Comparison of ENCODE assay signal across 9 cellular contexts in the genomic region with DNA sequence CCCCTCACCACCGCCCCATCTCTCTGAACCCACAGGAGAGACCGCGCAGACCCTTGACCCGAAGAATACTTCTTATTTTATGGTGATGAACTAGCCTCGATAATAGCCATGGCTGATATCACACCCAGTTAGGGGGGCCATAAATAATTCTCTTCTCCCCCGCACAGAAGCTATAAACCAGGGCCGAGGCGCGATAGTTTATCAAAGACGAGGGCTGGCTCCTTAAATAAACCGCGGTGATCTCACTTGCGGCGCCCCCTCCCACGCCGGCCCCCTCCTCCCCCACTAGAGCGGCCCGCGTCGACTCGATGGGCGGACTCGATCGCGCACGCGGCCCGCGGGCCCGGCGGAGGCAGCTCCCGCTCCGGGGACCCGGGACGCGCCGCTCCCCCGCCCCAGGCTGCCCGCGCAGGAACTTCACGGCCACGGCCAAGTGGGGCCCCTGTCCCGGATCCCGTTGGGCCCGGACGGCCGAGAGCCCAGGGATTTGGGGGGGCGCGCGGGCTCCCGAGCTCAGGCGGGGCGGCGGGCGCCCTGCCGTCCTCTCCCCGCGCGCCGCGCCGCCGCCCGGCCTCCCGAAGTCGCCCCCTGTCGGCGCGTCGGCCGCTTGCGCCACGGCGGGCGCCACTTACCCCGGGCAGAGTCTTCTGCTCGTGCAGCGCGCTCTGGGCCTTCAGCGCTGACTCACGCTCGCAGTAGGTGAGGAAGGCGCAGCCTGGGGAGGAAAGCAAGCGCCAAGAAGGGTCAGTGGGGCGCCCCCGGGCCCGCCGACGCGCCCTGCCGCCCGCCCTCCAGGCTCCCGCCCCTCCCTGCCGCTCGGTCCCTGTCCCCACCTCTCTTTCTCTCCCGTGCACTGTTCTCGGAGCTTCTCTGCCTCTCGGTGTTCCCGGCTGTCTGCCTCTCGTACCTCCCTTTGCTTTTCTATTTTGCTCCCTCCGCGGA.
DNase-seq lines count a peak whose midpoint lies in the region; ATAC-seq and FAIRE-seq lines count a peak whose summit lies in the region.
"Had no signal": no experiment of that assay in that cellular context is flagged by ENCODE, and none has a peak within 500 bp of the region (broad histone marks: within the 10 kb centered on the region; RNA-seq: fewer than 3 reads in every experiment).

No MANE protein-coding gene starts in this region.

- DNase-seq in GM03348 (ENCODE audit: low spot score) = peak; percentile 54
- peak; percentile 56 for DNase-seq in NCI-H1092 (lab: John Stamatoyannopoulos, UW)
- DNase-seq in NCI-H226 = no peak
- no peak for DNase-seq in RCC 7860 (ENCODE audit: low spot score)

- H3K4me3 ChIP-seq in endocrine pancreas (ENCODE audit: control insufficient read depth, insufficient read depth, low read length) (no peak overlapping the region), neuron (ENCODE audit: low read length) (peak overlapping the region; percentile 5)

- peak overlapping the region; percentile 15 for H3K9ac ChIP-seq in endocrine pancreas (ENCODE audit: control insufficient read depth, insufficient read depth, low read length)
- H3K9ac ChIP-seq: KMS-11 had no signal

- FAIRE-seq in RCC 7860 (lab: Jason Lieb, UNC) = no peak

- H3K9me3 ChIP-seq in endocrine pancreas (ENCODE audit: control insufficient read depth, low read length) (no peaks in the 10 kb centered on the region), neuron (ENCODE audit: low read length) (no peaks in the 10 kb centered on the region)

- H3K27me3 ChIP-seq in endocrine pancreas (ENCODE audit: control insufficient read depth, insufficient read depth, low read length) (no peaks in the 10 kb centered on the region), neuron (ENCODE audit: insufficient read depth, low read length) (peaks cover 60% of the 10 kb centered on the region)

- ATAC-seq in HG02938 (IDR thresholded peaks at IDR 0.05; ENCODE audit: unreplicated experiment) (no peak), GM21515 (IDR thresholded peaks at IDR 0.05; ENCODE audit: unreplicated experiment) (no peak)

- H3K4me1 ChIP-seq in endocrine pancreas (ENCODE audit: control insufficient read depth, insufficient read depth, low read length) (no peaks in the 10 kb centered on the region), neuron (ENCODE audit: insufficient read depth, low read length) (peaks cover 10% of the 10 kb centered on the region)

- H3K36me3 ChIP-seq in endocrine pancreas (ENCODE audit: control insufficient read depth, insufficient read depth, low read length) (no peaks in the 10 kb centered on the region), neuron (ENCODE audit: insufficient read depth, low read length) (no peaks in the 10 kb centered on the region)

- H2AFZ ChIP-seq in neuron (ENCODE audit: low read depth, low read length) = no peak overlapping the region

Comparison
In these comparisons a context has a peak if more than half of its experiments do, and no peak if none do; other contexts are left out.
1. DNase-seq: peak in GM03348 (single experiment) and NCI-H1092 (single experiment); none in NCI-H226 (single experiment) and RCC 7860 (single experiment).